ENCODE assay signal across 7 cellular contexts in the genomic region with DNA sequence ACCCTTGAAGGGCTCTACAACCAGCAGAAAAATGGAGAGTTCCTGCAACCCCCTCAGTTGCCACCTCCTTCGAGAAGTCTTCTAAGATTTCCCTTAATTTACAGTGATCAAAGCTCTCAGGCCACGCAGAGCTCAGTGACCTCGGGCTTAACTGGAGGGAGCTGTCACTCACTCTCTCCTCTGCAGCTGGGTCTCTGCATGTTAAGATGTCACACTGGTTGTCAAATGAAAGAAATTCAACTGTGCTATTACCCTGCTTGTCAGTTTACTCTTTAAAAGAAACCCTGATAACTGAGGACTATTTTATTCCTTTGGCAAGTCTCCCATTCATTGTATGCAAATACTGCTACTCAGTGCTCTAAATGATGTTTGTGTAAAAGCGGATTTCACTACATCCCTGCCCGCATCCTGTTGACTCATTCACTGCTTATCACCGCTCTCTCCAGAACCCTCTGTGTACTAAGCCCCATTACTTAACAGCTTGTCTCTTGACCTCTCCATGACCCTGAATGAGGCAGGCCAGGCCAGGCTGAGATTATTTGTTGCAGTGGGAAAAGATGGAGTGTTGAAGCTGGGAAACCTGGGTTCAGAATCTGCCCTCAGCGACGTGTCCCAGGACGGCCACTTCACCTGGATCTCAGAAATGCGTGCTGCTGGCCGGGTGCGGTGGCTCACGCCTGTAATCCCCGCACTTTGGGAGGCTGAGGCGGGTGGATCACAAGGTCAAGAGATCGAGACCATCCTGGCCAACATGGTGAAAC. TPM values are rescaled to one million over a fixed set of nuclear protein-coding genes. Genes with fewer than 3 reads are reported as not detected.
DNase-seq lines count a peak whose midpoint lies in the region; ATAC-seq, FAIRE-seq and TF ChIP-seq lines count a peak whose summit lies in the region.

No MANE protein-coding gene starts in this region.

- FAIRE-seq in GM19239 (lab: Jason Lieb, UNC) = no peak

- H3K27me3 ChIP-seq in esophagus muscularis mucosa = no peaks in the 10 kb centered on the region
- no peaks in the 10 kb centered on the region for H3K27me3 ChIP-seq in parathyroid adenoma (ENCODE audit: control insufficient read depth, insufficient read depth, low read length)

- H3K36me3 ChIP-seq in esophagus muscularis mucosa = peaks cover 0 to 42% (median 9%) of the 10 kb centered on the region in 4 donors
- no peaks in the 10 kb centered on the region for H3K36me3 ChIP-seq in parathyroid adenoma (ENCODE audit: control insufficient read depth, insufficient read depth, low read length)

- H3K27ac ChIP-seq in esophagus muscularis mucosa (replicated peaks in 1 of 4) (peak overlapping the region; percentile 92 to 95 (median 94)), parathyroid adenoma (peak overlapping the region; percentile 36)

- no peak for TF ChIP-seq POLR2A in esophagus muscularis mucosa (IDR thresholded peaks at IDR 0.05; ENCODE audit: low read depth)

- TF ChIP-seq CTCF in esophagus muscularis mucosa (IDR thresholded peaks at IDR 0.05) (no peak), parathyroid adenoma (IDR thresholded peaks at IDR 0.05) (no peak)

- 58% methylated on average over 16 of the region's 16 CpGs for WGBS in esophagus muscularis mucosa

- H3K4me2 ChIP-seq in parathyroid adenoma (ENCODE audit: low read length) = peak overlapping the region; percentile 51

- intact Hi-C loops in esophagus muscularis mucosa (cut with DNase I) = no loop called here

- H2AFZ ChIP-seq in parathyroid adenoma = no peak overlapping the region

- peak; percentile 91 for DNase-seq in NCI-H82 treated with DMSO at 0.1 percent for 48 hours (lab: John Stamatoyannopoulos, UW; ENCODE audit: unreplicated experiment)
- peak; percentile 56 for DNase-seq in activated CD8-positive, alpha-beta memory T cell treated with anti-CD3 and anti-CD28 coated beads, Interleukin-2, amount 50 U/mL, for 1 hour (ENCODE audit: extremely low read depth)
- no peak for DNase-seq in esophagus muscularis mucosa (ENCODE audit: extremely low spot score)
- DNase-seq in GM19239 (ENCODE audit: insufficient read length, low spot score) = no peak

- H3K79me2 ChIP-seq in parathyroid adenoma = no peaks in the 10 kb centered on the region

- H3K4me1 ChIP-seq in esophagus muscularis mucosa = peaks cover 70 to 79% (median 74%) of the 10 kb centered on the region in 4 donors
- peaks cover 15% of the 10 kb centered on the region for H3K4me1 ChIP-seq in parathyroid adenoma

- H3K9me3 ChIP-seq in esophagus muscularis mucosa (no peaks in the 10 kb centered on the region), parathyroid adenoma (ENCODE audit: control insufficient read depth, low read length) (no peaks in the 10 kb centered on the region)

- H3K9ac ChIP-seq in parathyroid adenoma = no peak overlapping the region

- no peak overlapping the region for H3K4me3 ChIP-seq in esophagus muscularis mucosa
- no peak overlapping the region for H3K4me3 ChIP-seq in parathyroid adenoma (ENCODE audit: low read depth, low read length)

- ATAC-seq in GM21619 (IDR thresholded peaks at IDR 0.05; ENCODE audit: unreplicated experiment) (peak; percentile 81), HG02623 (IDR thresholded peaks at IDR 0.05; ENCODE audit: unreplicated experiment) (no peak)

- no peak for TF ChIP-seq EP300 in esophagus muscularis mucosa (IDR thresholded peaks at IDR 0.05)

RNA-seq across cellular contexts. Expression of a gene that starts 13.7 kb away (rescaled TPM):
- total RNA-seq in esophagus muscularis mucosa = 100 to 1,000 TPM; 130 to 237 (median 200) TPM

RNA-seq across cellular contexts. Expression of a gene that starts 39.6 kb away (rescaled TPM):
- not detected for total RNA-seq in esophagus muscularis mucosa

Comparison
In these comparisons a context has a peak if more than half of its experiments do, and no peak if none do; other contexts are left out.
1. DNase-seq: peak in NCI-H82 treated with DMSO at 0.1 percent for 48 hours (single experiment) and activated CD8-positive, alpha-beta memory T cell treated with anti-CD3 and anti-CD28 coated beads, Interleukin-2, amount 50 U/mL, for 1 hour (single experiment); none in esophagus muscularis mucosa (single experiment) and GM19239 (single experiment).